ENCODE assay signal across 11 cellular contexts in the genomic region with DNA sequence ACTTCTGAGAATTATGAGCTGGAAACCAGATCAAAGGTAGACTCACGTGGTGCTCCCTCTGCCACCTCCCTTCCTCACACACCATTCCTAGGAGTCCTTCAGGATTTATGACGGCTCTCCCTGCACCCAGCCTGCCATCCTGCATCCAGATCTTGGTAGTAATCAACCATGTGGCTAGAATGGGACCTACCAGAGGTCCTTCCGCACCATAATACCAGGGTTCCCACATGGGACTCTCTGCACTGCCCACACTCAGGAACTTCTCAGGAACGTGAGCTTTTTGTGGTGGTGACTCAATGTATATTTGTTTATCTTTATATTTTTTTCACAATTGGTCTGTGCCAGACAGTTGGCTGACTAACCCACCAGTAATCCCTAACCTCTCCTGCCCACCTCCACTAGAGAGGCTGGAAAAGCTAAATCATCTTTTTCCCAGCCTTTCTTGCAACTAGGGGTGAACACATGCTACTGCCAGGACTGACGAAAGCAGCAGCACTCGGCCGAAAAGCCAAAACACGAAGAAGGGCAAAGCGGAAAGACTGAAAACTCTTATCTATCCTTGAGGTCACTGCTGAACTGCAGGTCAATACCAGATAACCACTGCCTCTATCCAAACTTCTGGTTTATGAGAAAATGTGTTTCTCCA.
DNase-seq lines count a peak whose midpoint lies in the region; ATAC-seq and TF ChIP-seq lines count a peak whose summit lies in the region.
"Had no signal": no experiment of that assay in that cellular context is flagged by ENCODE, and none has a peak within 500 bp of the region (broad histone marks: within the 10 kb centered on the region; RNA-seq: fewer than 3 reads in every experiment).

No MANE protein-coding gene starts in this region.

- peaks cover 6% of the 10 kb centered on the region for H3K4me1 ChIP-seq in mesodermal cell (ENCODE audit: control insufficient read depth, insufficient read depth, low read length, poor library complexity, severe bottlenecking)
- H3K4me1 ChIP-seq: parathyroid adenoma, upper lobe of left lung had no signal

- no TSS peak for BruUV-seq in Calu3 (replicated peaks; lab: Mats Ljungman, UMichigan)

- intact Hi-C loops in Calu3 (cut with micrococcal nuclease; ENCODE audit: unreplicated experiment), result no loop called here

- no peak overlapping the region for H3K4me3 Mint-ChIP-seq in Calu3 (ENCODE audit: low read depth, unreplicated experiment)

- TF ChIP-seq CTCF in Calu3 (IDR thresholded peaks at IDR 0.05; ENCODE audit: unreplicated experiment), result peak; percentile 38

- CTCF ChIA-PET in Calu3 (lab: Charles Lee), result interaction anchor here (0.5 to 1.4 kb wide), 8 partner anchors 11 to 898 kb away, joined by 3 to 6 read pairs (median 4); no protein-coding TSS in a partner anchor

- no peak overlapping the region for H3K4me3 ChIP-seq in mesodermal cell (ENCODE audit: extremely low read depth, insufficient read depth, low read length, poor library complexity, severe bottlenecking)
- H3K4me3 ChIP-seq: upper lobe of left lung had no signal

- ATAC-seq in GM21737 (IDR thresholded peaks at IDR 0.05; ENCODE audit: unreplicated experiment), result no peak
- no peak for ATAC-seq in GM21447 (IDR thresholded peaks at IDR 0.05; ENCODE audit: unreplicated experiment)

- no peaks in the 10 kb centered on the region for H3K27me3 Mint-ChIP-seq in Calu3 (ENCODE audit: unreplicated experiment)

- peaks cover 26% of the 10 kb centered on the region for H3K4me1 Mint-ChIP-seq in Calu3 (ENCODE audit: low read depth, unreplicated experiment)

- whole genome bisulfite sequencing in mesodermal cell (ENCODE audit: insufficient coverage in 2 of 2), 2 experiments, result 90 to 96% methylated on average over 4 of the region's 9 CpGs

- H3K9me3 ChIP-seq in mesodermal cell (ENCODE audit: control insufficient read depth, low read length), result no peaks in the 10 kb centered on the region
- H3K9me3 ChIP-seq: upper lobe of left lung had no signal

- no peaks in the 10 kb centered on the region for H3K36me3 ChIP-seq in mesodermal cell (ENCODE audit: control insufficient read depth, insufficient read depth, low read length)
- H3K36me3 ChIP-seq: upper lobe of left lung had no signal

- peak overlapping the region; percentile 23 for H3K27ac ChIP-seq in mesodermal cell (ENCODE audit: low read depth, low read length, severe bottlenecking)
- H3K27ac ChIP-seq: parathyroid adenoma, upper lobe of left lung had no signal

- DNase-seq in Calu3 (peak; percentile 53), LHCN-M2 (ENCODE audit: low read depth) (peak; percentile 99), amniotic epithelial cell (ENCODE audit: low read depth) (peak; percentile 99), NCI-H1436 treated with DMSO at 0.1 percent for 48 hours (lab: John Stamatoyannopoulos, UW) (no peak), inferior parietal cortex (ENCODE audit: extremely low spot score) (no peak)
- DNase-seq: effector CD8-positive, alpha-beta T cell; upper lobe of left lung had no signal

- no peaks in the 10 kb centered on the region for H3K36me3 Mint-ChIP-seq in Calu3 (ENCODE audit: insufficient read depth, unreplicated experiment)

- no peaks in the 10 kb centered on the region for H3K9me3 Mint-ChIP-seq in Calu3 (ENCODE audit: low read depth, unreplicated experiment)

- peak overlapping the region; percentile 53 for H3K27ac Mint-ChIP-seq in Calu3 (ENCODE audit: unreplicated experiment)

Comparison
In these comparisons a context has a peak if more than half of its experiments do, and no peak if none do; other contexts are left out.
1. DNase-seq: peak in Calu3 (single experiment), LHCN-M2 (single experiment) and amniotic epithelial cell (single experiment); none in NCI-H1436 treated with DMSO at 0.1 percent for 48 hours (single experiment) and inferior parietal cortex (single experiment).